1 cellular context compared by ENCODE assay signal in the genomic region with DNA sequence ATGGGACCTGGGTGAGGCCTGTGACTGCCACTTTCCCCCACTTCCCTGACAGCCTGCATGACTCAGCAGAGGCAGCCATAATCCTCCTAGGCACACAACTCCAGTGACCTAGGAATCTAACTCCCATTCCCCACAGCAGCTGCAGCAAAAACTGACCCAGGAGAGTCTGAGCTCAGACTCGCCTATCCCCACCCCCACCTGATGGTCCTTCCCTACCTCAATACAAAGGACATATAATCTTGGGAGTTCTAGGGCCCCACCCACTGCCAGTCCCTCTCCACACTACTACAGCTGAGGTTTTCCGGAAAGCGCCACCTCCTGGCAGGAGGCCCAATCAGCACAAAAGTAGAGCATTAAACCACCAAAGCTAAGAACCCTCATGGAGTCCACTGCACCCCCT.
TF ChIP-seq lines count a peak whose summit lies in the region.
"Not testable (repeated sequence)": the region's sequence is repeated elsewhere in the genome, so short reads cannot be mapped to it uniquely, and the experiment has no call there.

No MANE protein-coding gene starts in this region.

TF ChIP-seq in K562, 482 proteins besides CTCF, POLR2A, EP300 and RAD21:
- TF ChIP-seq, protein P1, sequence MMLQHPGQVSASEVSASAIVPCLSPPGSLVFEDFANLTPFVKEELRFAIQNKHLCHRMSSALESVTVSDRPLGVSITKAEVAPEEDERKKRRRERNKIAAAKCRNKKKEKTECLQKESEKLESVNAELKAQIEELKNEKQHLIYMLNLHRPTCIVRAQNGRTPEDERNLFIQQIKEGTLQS (IDR thresholded peaks at IDR 0.05): peak; percentile 44; the same call in 1 of the 2 replicates
- TF ChIP-seq, protein P1 (CRISPR knock-in tag; conservative IDR thresholded peaks at IDR 0.05): not testable (repeated sequence)
- TF ChIP-seq PHF20 (IDR thresholded peaks at IDR 0.05; ENCODE audit: partially characterized antibody): peak; percentile 12
- TF ChIP-seq NFE2L1 (tag; IDR thresholded peaks at IDR 0.05; ENCODE audit: borderline replicate concordance, low read depth): peak; percentile 50; the same call in 1 of the 2 replicates
- 0 out of 2 replicates have a peak, but pooled peaks have one; percentile 26 for TF ChIP-seq NFRKB (IDR thresholded peaks at IDR 0.05; ENCODE audit: low read depth)
- TF ChIP-seq MAZ (CRISPR knock-in tag; conservative IDR thresholded peaks at IDR 0.05 in 1 of 2, IDR thresholded peaks at IDR 0.05 in 1 of 2): 0 out of 4 replicates have a peak, but pooled peaks of 1 of the 2 experiments have one; percentile 32
- peak; percentile 84 for TF ChIP-seq MAFG (tag; conservative IDR thresholded peaks at IDR 0.05)
- TF ChIP-seq TFAP4 (CRISPR knock-in tag; IDR thresholded peaks at IDR 0.05; ENCODE audit: borderline replicate concordance): peak; percentile 67; the same call in 1 of the 2 replicates
- TF ChIP-seq CREM (IDR thresholded peaks at IDR 0.05; ENCODE audit: low read depth): 0 out of 2 replicates have a peak, but pooled peaks have one; percentile 12
- TF ChIP-seq CC2D1A (IDR thresholded peaks at IDR 0.05): peak; percentile 94
- TF ChIP-seq SOX6 (IDR thresholded peaks at IDR 0.05): peak; percentile 21; the same call in 1 of the 2 replicates
- 0 out of 2 replicates have a peak, but pooled peaks have one; percentile 48 for TF ChIP-seq MTA3 (IDR thresholded peaks at IDR 0.05; ENCODE audit: borderline replicate concordance)
- peak; percentile 81 for TF ChIP-seq NFE2 (IDR thresholded peaks at IDR 0.05; ENCODE audit: low read depth)
- not testable (repeated sequence) for TF ChIP-seq NR2C1 (IDR thresholded peaks at IDR 0.05); FOXM1 (CRISPR knock-in tag; IDR thresholded peaks at IDR 0.05; ENCODE audit: low read depth)
- 0 out of 2 replicates have a peak, but pooled peaks have one; percentile 21 for TF ChIP-seq NR2C1 (tag; IDR thresholded peaks at IDR 0.05)
- peak; percentile 43; the same call in 1 of the 2 replicates for TF ChIP-seq MAFK (IDR thresholded peaks at IDR 0.05; ENCODE audit: low read length)
- TF ChIP-seq ZNF592 (IDR thresholded peaks at IDR 0.05): peak; percentile 75; the same call in 1 of the 2 replicates
- TF ChIP-seq CHAMP1 (IDR thresholded peaks at IDR 0.05): peak; percentile 95
- peak; percentile 45; the same call in 1 of the 2 replicates for TF ChIP-seq CREB3L1 (IDR thresholded peaks at IDR 0.05; ENCODE audit: borderline replicate concordance, low read depth)
- TF ChIP-seq YY1 (IDR thresholded peaks at IDR 0.05; ENCODE audit: borderline replicate concordance in 1 of 3, control insufficient read depth in 1 of 3, extremely low read depth in 1 of 3, insufficient read depth in 3 of 3, insufficient read length in 1 of 3, insufficient replicate concordance in 2 of 3, low read depth in 1 of 3, low read length in 2 of 3): peak in 1 of 3 experiments; percentile 57
- TF ChIP-seq KLF16 (IDR thresholded peaks at IDR 0.05): 0 out of 2 replicates have a peak, but pooled peaks have one; percentile 17
- TF ChIP-seq SMARCA4 (IDR thresholded peaks at IDR 0.05): peak; percentile 48
- TF ChIP-seq FOXM1 (IDR thresholded peaks at IDR 0.05; ENCODE audit: low read depth): peak; percentile 62; the same call in 1 of the 2 replicates
- peak; percentile 84 for TF ChIP-seq C11orf30 (IDR thresholded peaks at IDR 0.05; ENCODE audit: low read depth)
- 0 out of 2 replicates have a peak, but pooled peaks have one; percentile 4 for TF ChIP-seq MITF (IDR thresholded peaks at IDR 0.05)
- TF ChIP-seq DMBX1 (CRISPR knock-in tag; IDR thresholded peaks at IDR 0.05; ENCODE audit: borderline replicate concordance): 0 out of 2 replicates have a peak, but pooled peaks have one; percentile 8
- TF ChIP-seq, protein P2, sequence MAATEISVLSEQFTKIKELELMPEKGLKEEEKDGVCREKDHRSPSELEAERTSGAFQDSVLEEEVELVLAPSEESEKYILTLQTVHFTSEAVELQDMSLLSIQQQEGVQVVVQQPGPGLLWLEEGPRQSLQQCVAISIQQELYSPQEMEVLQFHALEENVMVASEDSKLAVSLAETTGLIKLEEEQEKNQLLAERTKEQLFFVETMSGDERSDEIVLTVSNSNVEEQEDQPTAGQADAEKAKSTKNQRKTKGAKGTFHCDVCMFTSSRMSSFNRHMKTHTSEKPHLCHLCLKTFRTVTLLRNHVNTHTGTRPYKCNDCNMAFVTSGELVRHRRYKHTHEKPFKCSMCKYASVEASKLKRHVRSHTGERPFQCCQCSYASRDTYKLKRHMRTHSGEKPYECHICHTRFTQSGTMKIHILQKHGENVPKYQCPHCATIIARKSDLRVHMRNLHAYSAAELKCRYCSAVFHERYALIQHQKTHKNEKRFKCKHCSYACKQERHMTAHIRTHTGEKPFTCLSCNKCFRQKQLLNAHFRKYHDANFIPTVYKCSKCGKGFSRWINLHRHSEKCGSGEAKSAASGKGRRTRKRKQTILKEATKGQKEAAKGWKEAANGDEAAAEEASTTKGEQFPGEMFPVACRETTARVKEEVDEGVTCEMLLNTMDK (IDR thresholded peaks at IDR 0.05; ENCODE audit: borderline replicate concordance, insufficient read depth, low read depth, low read length, poor library complexity, severe bottlenecking): peak; percentile 48
- TF ChIP-seq CBX3 (IDR thresholded peaks at IDR 0.05; ENCODE audit: borderline replicate concordance in 1 of 2, low read length in 2 of 2): 0 out of 3 replicates have a peak, but pooled peaks of 1 of the 2 experiments have one; percentile 35
- peak; percentile 26; the same call in 1 of the 2 replicates for TF ChIP-seq ARID1B (IDR thresholded peaks at IDR 0.05)
- TF ChIP-seq ZNF316 (IDR thresholded peaks at IDR 0.05): peak; percentile 82
- peak; percentile 66 for TF ChIP-seq PRDM10 (IDR thresholded peaks at IDR 0.05; ENCODE audit: partially characterized antibody)
- 0 out of 2 replicates have a peak, but pooled peaks have one; percentile 16 for TF ChIP-seq SMARCE1 (IDR thresholded peaks at IDR 0.05)
- peak; percentile 68; the same call in 1 of the 2 replicates for TF ChIP-seq EHMT2 (IDR thresholded peaks at IDR 0.05)
- TF ChIP-seq KLF13 (tag; IDR thresholded peaks at IDR 0.05; ENCODE audit: borderline replicate concordance, low read depth): peak; percentile 48; the same call in 1 of the 2 replicates
- TF ChIP-seq DPF2 (IDR thresholded peaks at IDR 0.05): peak; percentile 72
- TF ChIP-seq MAFF (IDR thresholded peaks at IDR 0.05; ENCODE audit: low read length): peak; percentile 51
- TF ChIP-seq MEF2D (tag; conservative IDR thresholded peaks at IDR 0.05; ENCODE audit: low read depth): peak; percentile 61; the same call in 1 of the 2 replicates
- TF ChIP-seq SMARCA5 (IDR thresholded peaks at IDR 0.05): 0 out of 2 replicates have a peak, but pooled peaks have one; percentile 46
